In the genomic region with DNA sequence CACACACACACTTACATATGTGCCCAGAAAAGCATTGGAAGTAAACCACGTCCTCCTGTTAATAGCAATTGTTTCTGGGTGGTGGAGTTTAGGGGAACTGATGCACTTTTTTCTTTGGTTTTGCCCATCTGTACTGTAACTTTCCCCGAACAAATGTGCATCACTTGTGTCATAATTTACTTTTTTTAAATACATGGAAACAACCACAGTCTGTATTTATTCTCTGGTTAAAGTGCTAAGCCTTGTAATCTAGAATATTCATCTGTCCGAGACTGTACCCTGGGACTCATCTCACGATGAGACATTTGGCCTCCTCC, we compare ENCODE assay signal across 11 cellular contexts.
DNase-seq lines count a peak whose midpoint lies in the region; ATAC-seq and TF ChIP-seq lines count a peak whose summit lies in the region.
"Had no signal": no experiment of that assay in that cellular context is flagged by ENCODE, and none has a peak within 500 bp of the region (broad histone marks: within the 10 kb centered on the region; RNA-seq: fewer than 3 reads in every experiment).

No MANE protein-coding gene starts in this region.

- no peak overlapping the region for H3K4me3 ChIP-seq in ascending aorta
- no peak overlapping the region for H3K4me3 ChIP-seq in mesodermal cell (ENCODE audit: extremely low read depth, insufficient read depth, low read length, poor library complexity, severe bottlenecking)
- H3K4me3 ChIP-seq in transverse colon: no peak overlapping the region

- no peak for DNase-seq in activated naive CD4-positive, alpha-beta T cell treated with anti-CD3 and anti-CD28 coated beads, Interleukin-2, amount 10 ng/mL, durations not matched to agents 7 days and 5 days
- DNase-seq in activated naive CD4-positive, alpha-beta T cell (lab: John Stamatoyannopoulos, UW): no peak
- DNase-seq in ascending aorta (ENCODE audit: low spot score in 2 of 2) (no peak), transverse colon (no peak), NCI-H345 treated with DMSO at 0.1 percent for 48 hours (lab: John Stamatoyannopoulos, UW; ENCODE audit: unreplicated experiment) (no peak), NCI-H146 (lab: John Stamatoyannopoulos, UW) (no peak)
- DNase-seq in CD4-positive, alpha-beta T cell: no peak
- DNase-seq: DMS79, NCI-H2107 had no signal

- H3K27me3 ChIP-seq in ascending aorta (no peaks in the 10 kb centered on the region), transverse colon (no peaks in the 10 kb centered on the region)
- no peaks in the 10 kb centered on the region for H3K27me3 ChIP-seq in CD4-positive, alpha-beta T cell (ENCODE audit: control insufficient read depth, insufficient read depth, low read length)

- TF ChIP-seq CTCF in ascending aorta (IDR thresholded peaks at IDR 0.05): no peak
- TF ChIP-seq CTCF in transverse colon (IDR thresholded peaks at IDR 0.05): no peak
- no peak for TF ChIP-seq CTCF in CD4-positive, alpha-beta T cell (IDR thresholded peaks at IDR 0.05)

- TF ChIP-seq EP300 in transverse colon (IDR thresholded peaks at IDR 0.05; ENCODE audit: low read depth): no peak

- intact Hi-C loops in ascending aorta (cut with DNase I): loop anchor here (5.0 to 10.0 kb wide), 2 partner anchors 215 to 277 kb away; a partner anchor contains a TSS
- intact Hi-C loops in transverse colon (cut with DNase I; ENCODE audit: low total_unique reads): no loop called here
- intact Hi-C loops in CD4-positive, alpha-beta T cell (cut with DNase I, micrococcal nuclease): no loop called here

- H3K27ac Mint-ChIP-seq in activated naive CD4-positive, alpha-beta T cell treated with anti-CD3 and anti-CD28 coated beads, Interleukin-2, amount 10 ng/mL, durations not matched to agents 7 days and 5 days: peak overlapping the region; percentile 72
- H3K27ac Mint-ChIP-seq in CD4-positive, alpha-beta T cell: no peak overlapping the region
- H3K27ac Mint-ChIP-seq: nephron had no signal

- H3K27me3 Mint-ChIP-seq in activated naive CD4-positive, alpha-beta T cell treated with anti-CD3 and anti-CD28 coated beads, Interleukin-2, amount 10 ng/mL, durations not matched to agents 7 days and 5 days: peaks cover 36% of the 10 kb centered on the region
- H3K27me3 Mint-ChIP-seq in CD4-positive, alpha-beta T cell: no peaks in the 10 kb centered on the region

- no peaks in the 10 kb centered on the region for H3K9me3 Mint-ChIP-seq in activated naive CD4-positive, alpha-beta T cell treated with anti-CD3 and anti-CD28 coated beads, Interleukin-2, amount 10 ng/mL, durations not matched to agents 7 days and 5 days
- H3K9me3 Mint-ChIP-seq in CD4-positive, alpha-beta T cell: no peaks in the 10 kb centered on the region
- H3K9me3 Mint-ChIP-seq: nephron had no signal

- H3K4me1 ChIP-seq in ascending aorta (peaks cover 28 to 85% of the 10 kb centered on the region in 2 donors), mesodermal cell (ENCODE audit: control insufficient read depth, insufficient read depth, low read length, poor library complexity, severe bottlenecking) (peaks cover 44% of the 10 kb centered on the region), transverse colon (peaks cover 0 to 18% (median 3%) of the 10 kb centered on the region in 4 donors)

- no peaks in the 10 kb centered on the region for H3K9me3 ChIP-seq in ascending aorta
- H3K9me3 ChIP-seq in mesodermal cell (ENCODE audit: control insufficient read depth, low read length): no peaks in the 10 kb centered on the region
- H3K9me3 ChIP-seq in transverse colon: no peaks in the 10 kb centered on the region
- no peaks in the 10 kb centered on the region for H3K9me3 ChIP-seq in CD4-positive, alpha-beta T cell (ENCODE audit: control insufficient read depth, low read length)

- CTCF ChIA-PET in activated naive CD4-positive, alpha-beta T cell treated with anti-CD3 and anti-CD28 coated beads, Interleukin-2, amount 10 ng/mL, durations not matched to agents 7 days and 5 days (lab: Charles Lee): no interaction called here
- CTCF ChIA-PET in CD4-positive, alpha-beta T cell (lab: Charles Lee): no interaction called here

- H3K27ac ChIP-seq in ascending aorta: peak overlapping the region; percentile 93 to 96
- H3K27ac ChIP-seq in mesodermal cell (ENCODE audit: low read depth, low read length, severe bottlenecking): peak overlapping the region; percentile 75
- peak overlapping the region; percentile 30 to 62 (median 48) for H3K27ac ChIP-seq in transverse colon
- no peak overlapping the region for H3K27ac ChIP-seq in CD4-positive, alpha-beta T cell (ENCODE audit: low read depth, low read length)

- WGBS in mesodermal cell (ENCODE audit: insufficient coverage in 2 of 2), 2 experiments: 40% methylated on average over 2 of the region's 4 CpGs; no CpG with 5 or more reads in 1 of the 2 experiments
- WGBS in transverse colon (ENCODE audit: low coverage in 1 of 2), 2 donors: 45 to 76% methylated on average over 3 to 4 of the region's 4 CpGs

- no peak overlapping the region for H3K4me3 Mint-ChIP-seq in activated naive CD4-positive, alpha-beta T cell treated with anti-CD3 and anti-CD28 coated beads, Interleukin-2, amount 10 ng/mL, durations not matched to agents 7 days and 5 days
- no peak overlapping the region for H3K4me3 Mint-ChIP-seq in CD4-positive, alpha-beta T cell
- H3K4me3 Mint-ChIP-seq: nephron had no signal

- H3K4me1 Mint-ChIP-seq in activated naive CD4-positive, alpha-beta T cell treated with anti-CD3 and anti-CD28 coated beads, Interleukin-2, amount 10 ng/mL, durations not matched to agents 7 days and 5 days: peaks cover 41% of the 10 kb centered on the region
- peaks cover 8% of the 10 kb centered on the region for H3K4me1 Mint-ChIP-seq in CD4-positive, alpha-beta T cell (ENCODE audit: low read depth)

- no peaks in the 10 kb centered on the region for H3K36me3 Mint-ChIP-seq in activated naive CD4-positive, alpha-beta T cell treated with anti-CD3 and anti-CD28 coated beads, Interleukin-2, amount 10 ng/mL, durations not matched to agents 7 days and 5 days
- no peaks in the 10 kb centered on the region for H3K36me3 Mint-ChIP-seq in CD4-positive, alpha-beta T cell (ENCODE audit: low read depth)

- ATAC-seq in CD4-positive, alpha-beta T cell (ENCODE audit: poor library complexity): no peak

- no peaks in the 10 kb centered on the region for H3K36me3 ChIP-seq in ascending aorta
- H3K36me3 ChIP-seq in mesodermal cell (ENCODE audit: control insufficient read depth, insufficient read depth, low read length): no peaks in the 10 kb centered on the region
- H3K36me3 ChIP-seq in transverse colon: no peaks in the 10 kb centered on the region

- in situ Hi-C loops in transverse colon (cut with MboI; ENCODE audit: low pct_ligation_motif_present in 1 of 4, low pct_unique_long_range_greater_than_20kb in 1 of 4, low sequenced_read_pairs in 3 of 4): no loop called here

- no peak for TF ChIP-seq POLR2A in transverse colon (IDR thresholded peaks at IDR 0.05)

- POLR2A ChIA-PET in CD4-positive, alpha-beta T cell (lab: Charles Lee): no interaction called here
